Comparison of ENCODE assay signal across 23 cellular contexts in genomic region chr16:49277766-49278566, GRCh38. TPM values are rescaled to one million over a fixed set of nuclear protein-coding genes. Genes with fewer than 3 reads are reported as not detected.
DNase-seq lines count a peak whose midpoint lies in the region; TF ChIP-seq lines count a peak whose summit lies in the region.
"Had no signal": no experiment of that assay in that cellular context is flagged by ENCODE, and none has a peak within 500 bp of the region (broad histone marks: within the 10 kb centered on the region; RNA-seq: fewer than 3 reads in every experiment).

No MANE protein-coding gene starts in this region.

- TF ChIP-seq POLR2A in esophagus muscularis mucosa (IDR thresholded peaks at IDR 0.05; ENCODE audit: low read depth): no peak

- H4K8ac ChIP-seq in mesenchymal stem cell (ENCODE audit: low read length): no peak overlapping the region

- no peak overlapping the region for H3K4me2 ChIP-seq in mesenchymal stem cell (ENCODE audit: low read length, poor library complexity, severe bottlenecking)
- H3K4me2 ChIP-seq: BLaER1 treated with 17β-estradiol and CSF1 and Interleukin-3, amounts not matched to agents 10 nM and 100 nM had no signal

- H3K9ac ChIP-seq in HUES64 (ENCODE audit: low read depth, low read length) (no peak overlapping the region), mesenchymal stem cell (ENCODE audit: low read length) (no peak overlapping the region)
- H3K9ac ChIP-seq: BLaER1 treated with 17β-estradiol and CSF1 and Interleukin-3, amounts not matched to agents 10 nM and 100 nM had no signal

- H3K36me3 ChIP-seq in ACC112 (ENCODE audit: insufficient read depth, low read length) (no peaks in the 10 kb centered on the region), HUES64 (ENCODE audit: insufficient read depth, low read length) (no peaks in the 10 kb centered on the region), esophagus muscularis mucosa (no peaks in the 10 kb centered on the region), muscle layer of duodenum (ENCODE audit: control insufficient read depth in 1 of 2, insufficient read depth in 2 of 2, low read length in 2 of 2) (no peaks in the 10 kb centered on the region), mesenchymal stem cell (ENCODE audit: control insufficient read depth in 1 of 2, insufficient read depth in 2 of 2, low read depth in 1 of 2, low read length in 2 of 2) (no peaks in the 10 kb centered on the region)
- H3K36me3 ChIP-seq: BLaER1 treated with 17β-estradiol and CSF1 and Interleukin-3, amounts not matched to agents 10 nM and 100 nM; neutrophil; vagina had no signal

- H3K4me1 ChIP-seq in ACC112 (ENCODE audit: control insufficient read depth, insufficient read depth, low read length, unreplicated experiment) (no peaks in the 10 kb centered on the region), HUES64 (ENCODE audit: insufficient read depth, low read length) (peaks cover 45% of the 10 kb centered on the region), esophagus muscularis mucosa (peaks cover 32 to 68% (median 56%) of the 10 kb centered on the region in 4 donors), muscle layer of duodenum (ENCODE audit: control insufficient read depth in 1 of 2, insufficient read depth in 2 of 2, low read length in 2 of 2) (peaks cover 2 to 63% of the 10 kb centered on the region in 2 donors), mesenchymal stem cell (ENCODE audit: control insufficient read depth, insufficient read depth, low read depth, low read length) (peaks cover 21% of the 10 kb centered on the region)

- H3K79me1 ChIP-seq in mesenchymal stem cell (replicated peaks; ENCODE audit: low read length, poor library complexity, severe bottlenecking): no peaks in the 10 kb centered on the region

- no peak overlapping the region for H2BK12ac ChIP-seq in mesenchymal stem cell (ENCODE audit: low read length in 2 of 2)

- H3K27ac ChIP-seq in ACC112 (ENCODE audit: low read depth, low read length) (no peak overlapping the region), HUES64 (ENCODE audit: low read depth, low read length) (no peak overlapping the region), esophagus muscularis mucosa (replicated peaks in 1 of 4) (no peak overlapping the region), muscle layer of duodenum (ENCODE audit: low read length) (no peak overlapping the region), mesenchymal stem cell (ENCODE audit: low read length, poor library complexity, severe bottlenecking) (no peak overlapping the region)
- H3K27ac ChIP-seq: BLaER1 treated with 17β-estradiol and CSF1 and Interleukin-3, amounts not matched to agents 10 nM and 100 nM; neutrophil; vagina had no signal

- TF ChIP-seq CTCF in esophagus muscularis mucosa (IDR thresholded peaks at IDR 0.05): no peak

- H3K4ac ChIP-seq in mesenchymal stem cell (ENCODE audit: low read depth in 1 of 2, low read length in 2 of 2): no peak overlapping the region

- no peak overlapping the region for H2BK120ac ChIP-seq in mesenchymal stem cell (ENCODE audit: low read depth, low read length)

- no peak overlapping the region for H2AK5ac ChIP-seq in mesenchymal stem cell (ENCODE audit: low read length, severe bottlenecking)

- H3K27me3 ChIP-seq in ACC112 (ENCODE audit: insufficient read depth, low read length) (peaks cover 96% of the 10 kb centered on the region), HUES64 (ENCODE audit: insufficient read depth, low read length) (peaks cover 92% of the 10 kb centered on the region), esophagus muscularis mucosa (peaks cover 7 to 100% (median 68%) of the 10 kb centered on the region in 4 donors), muscle layer of duodenum (ENCODE audit: low read depth, low read length) (peaks cover 87% of the 10 kb centered on the region), mesenchymal stem cell (ENCODE audit: control insufficient read depth in 1 of 2, insufficient read depth in 1 of 2, low read length in 2 of 2) (peaks cover 86 to 90% of the 10 kb centered on the region in 2 experiments)

- H3K79me2 ChIP-seq in ACC112 (ENCODE audit: control insufficient read depth, insufficient read depth, low read length, unreplicated experiment): no peaks in the 10 kb centered on the region

- intact Hi-C loops in esophagus muscularis mucosa (cut with DNase I): no loop called here

- no peak overlapping the region for H2BK15ac ChIP-seq in mesenchymal stem cell (ENCODE audit: low read depth, poor library complexity, severe bottlenecking)

- no peak overlapping the region for H3K14ac ChIP-seq in mesenchymal stem cell (ENCODE audit: low read length in 2 of 2)

- TF ChIP-seq EP300 in esophagus muscularis mucosa (IDR thresholded peaks at IDR 0.05): no peak

- no peaks in the 10 kb centered on the region for H3K9me3 ChIP-seq in HUES64 (ENCODE audit: insufficient read depth, low read depth, low read length)
- peaks cover 0 to 1% (median 0%) of the 10 kb centered on the region in 4 donors for H3K9me3 ChIP-seq in esophagus muscularis mucosa
- no peaks in the 10 kb centered on the region for H3K9me3 ChIP-seq in muscle layer of duodenum (ENCODE audit: control insufficient read depth in 1 of 2, low read length in 2 of 2)
- H3K9me3 ChIP-seq in mesenchymal stem cell (ENCODE audit: control insufficient read depth, low read length): peaks cover 6% of the 10 kb centered on the region
- H3K9me3 ChIP-seq: neutrophil, vagina had no signal

- H2AFZ ChIP-seq in ACC112 (ENCODE audit: low read length, unreplicated experiment) (no peak overlapping the region), mesenchymal stem cell (ENCODE audit: low read depth, low read length) (no peak overlapping the region)

- DNase-seq in esophagus muscularis mucosa (ENCODE audit: extremely low spot score) (peak; percentile 85), activated gamma-delta T cell treated with Interleukin-2 at 50 U/mL for 16 hours (no peak), mesenchymal stem cell (no peak), HCEC 1CT (no peak)
- DNase-seq in stimulated activated CD4-positive, alpha-beta T cell treated with anti-CD3 and anti-CD28 coated beads, Interleukin-4, amount 100 ng/mL, for 4 hours: no peak
- DNase-seq: activated CD4-positive, alpha-beta T cell treated with anti-CD3 and anti-CD28 coated beads for 1 hour; activated naive CD8-positive, alpha-beta T cell treated with anti-CD3 and anti-CD28 coated beads for 36 hours; Calu3; left cardiac atrium; NCI-H146; NCI-H2171 treated with DMSO at 0.1 percent for 48 hours; stimulated activated CD4-positive, alpha-beta T cell treated with anti-CD3 and anti-CD28 coated beads, Interleukin-12 subunit alpha, Interleukin-12 subunit beta, amount 100 ng/mL, for 4 hours had no signal

- no peak overlapping the region for H3K23ac ChIP-seq in mesenchymal stem cell (ENCODE audit: low read length in 2 of 2)

- no peak overlapping the region for H3K18ac ChIP-seq in mesenchymal stem cell (ENCODE audit: low read depth in 1 of 2, low read length in 2 of 2)

- WGBS in HUES64: 4% methylated on average over 49 of the region's 49 CpGs
- 13% methylated on average over 41 of the region's 49 CpGs for WGBS in esophagus muscularis mucosa
- 7% methylated on average over 44 of the region's 49 CpGs for WGBS in mesenchymal stem cell

- H3K4me3 ChIP-seq in ACC112 (ENCODE audit: low read depth, low read length) (peak overlapping the region; percentile 21; the same call in 1 of the 2 replicates), HUES64 (ENCODE audit: low read length) (peak overlapping the region; percentile 26), esophagus muscularis mucosa (peak overlapping the region in 2 of 4 donors; percentile 13 to 31), muscle layer of duodenum (ENCODE audit: low read depth in 1 of 2, low read length in 2 of 2) (peak overlapping the region; percentile 37 to 44), mesenchymal stem cell (ENCODE audit: insufficient read depth in 1 of 2, low read depth in 1 of 2, low read length in 2 of 2) (peak overlapping the region in 1 of 2 experiments; percentile 18)
- H3K4me3 ChIP-seq: BLaER1 treated with 17β-estradiol and CSF1 and Interleukin-3, amounts not matched to agents 10 nM and 100 nM; K562; vagina had no signal

- no peak overlapping the region for H4K91ac ChIP-seq in mesenchymal stem cell (ENCODE audit: low read length)

- no peak overlapping the region for H2BK5ac ChIP-seq in mesenchymal stem cell (ENCODE audit: low read depth, low read length, poor library complexity, severe bottlenecking)

RNA-seq across cellular contexts. Expression of gene CBLN1, which starts 3.7 kb away (rescaled TPM):
- polyA plus RNA-seq in HUES64 (2013, experiment 1 of 2): 3.3 TPM
- polyA plus RNA-seq in HUES64 (2013, experiment 2 of 2): 3.1 TPM
- total RNA-seq in esophagus muscularis mucosa: 1 to 10 TPM in 1 of 4 donors, under 1 TPM in 2, not detected in 1; 0.32 to 1.4 (median 0.83) TPM
- not detected for polyA plus RNA-seq in mesenchymal stem cell (2013, experiment 1 of 2)
- not detected for polyA plus RNA-seq in mesenchymal stem cell (2013, experiment 2 of 2)
- total RNA-seq: A673; activated CD8-positive, alpha-beta memory T cell treated with anti-CD3 and anti-CD28 coated beads for 36 hours; activated naive CD8-positive, alpha-beta T cell treated with anti-CD3 and anti-CD28 coated beads for 36 hours; Calu3; fibroblast of villous mesenchyme; K562; renal cortical epithelial cell; vagina had no signal
- polyA plus RNA-seq: K562 had no signal
